ENCODE assay signal across 22 cellular contexts in genomic region chr21:46243325-46243724, GRCh38. TPM values are rescaled to one million over a fixed set of nuclear protein-coding genes. Genes with fewer than 3 reads are reported as not detected.
DNase-seq lines count a peak whose midpoint lies in the region; ATAC-seq and TF ChIP-seq lines count a peak whose summit lies in the region.
"Had no signal": no experiment of that assay in that cellular context is flagged by ENCODE, and none has a peak within 500 bp of the region (broad histone marks: within the 10 kb centered on the region; RNA-seq: fewer than 3 reads in every experiment).

No MANE protein-coding gene starts in this region.

- POLR2A ChIA-PET in CD4-positive, alpha-beta T cell (lab: Charles Lee) = no interaction called here
- POLR2A ChIA-PET in naive thymus-derived CD4-positive, alpha-beta T cell (lab: Charles Lee) = no interaction called here

- H3K27me3 ChIP-seq in BLaER1 = no peaks in the 10 kb centered on the region
- no peaks in the 10 kb centered on the region for H3K27me3 ChIP-seq in CD4-positive, alpha-beta T cell (ENCODE audit: control insufficient read depth, insufficient read depth, low read length)
- no peaks in the 10 kb centered on the region for H3K27me3 ChIP-seq in naive thymus-derived CD4-positive, alpha-beta T cell (ENCODE audit: control insufficient read depth in 2 of 2, insufficient read depth in 2 of 2, low read length in 2 of 2)
- H3K27me3 ChIP-seq in H7 (ENCODE audit: control insufficient read depth, insufficient read depth, low read length) = no peaks in the 10 kb centered on the region
- H3K27me3 ChIP-seq: BE2C, heart right ventricle, transverse colon had no signal

- H3K36me3 ChIP-seq in BLaER1 (peaks cover 99% of the 10 kb centered on the region), mucosa of descending colon (ENCODE audit: low read depth) (peaks cover 12% of the 10 kb centered on the region), H7 (replicated peaks; ENCODE audit: control insufficient read depth, insufficient read depth, low read length) (peaks cover 56% of the 10 kb centered on the region)
- H3K36me3 ChIP-seq in naive thymus-derived CD4-positive, alpha-beta T cell (ENCODE audit: control insufficient read depth in 2 of 3, insufficient read depth in 3 of 3, low read length in 3 of 3) = peaks cover 30 to 95% (median 31%) of the 10 kb centered on the region in 3 experiments

- no peaks in the 10 kb centered on the region for H3K9me3 Mint-ChIP-seq in CD4-positive, alpha-beta T cell
- H3K9me3 Mint-ChIP-seq in activated T-helper 1 cell treated with anti-CD3 and anti-CD28 coated beads, Interleukin-12 subunit alpha, Interleukin-12 subunit beta, Interleukin-2, Interleukin-4 antibody, amounts not matched to agents 30 ng/mL and 10 ng/mL and 1 ng/mL, durations not matched to agents 14 hours and 24 hours and 36 hours = no peaks in the 10 kb centered on the region
- H3K9me3 Mint-ChIP-seq in naive thymus-derived CD4-positive, alpha-beta T cell = peaks cover 0 to 2% (median 0%) of the 10 kb centered on the region in 11 donors
- H3K9me3 Mint-ChIP-seq: brain, immature natural killer cell had no signal

- CTCF ChIA-PET in CD4-positive, alpha-beta T cell (lab: Charles Lee) = no interaction called here
- CTCF ChIA-PET in naive thymus-derived CD4-positive, alpha-beta T cell (lab: Charles Lee) = no interaction called here

- peaks cover 38% of the 10 kb centered on the region; the same call in 1 of the 2 replicates for H4K20me1 ChIP-seq in BLaER1

- H3K9me3 ChIP-seq in BLaER1 = no peaks in the 10 kb centered on the region
- no peaks in the 10 kb centered on the region for H3K9me3 ChIP-seq in CD4-positive, alpha-beta T cell (ENCODE audit: control insufficient read depth, low read length)
- H3K9me3 ChIP-seq in naive thymus-derived CD4-positive, alpha-beta T cell (ENCODE audit: control insufficient read depth in 2 of 3, low read length in 3 of 3) = no peaks in the 10 kb centered on the region
- no peaks in the 10 kb centered on the region for H3K9me3 ChIP-seq in mucosa of descending colon
- H3K9me3 ChIP-seq: BE2C, HAP-1, heart right ventricle, transverse colon had no signal

- intact Hi-C loops in CD4-positive, alpha-beta T cell (cut with DNase I, micrococcal nuclease) = no loop called here
- intact Hi-C loops in activated T-helper 1 cell treated with anti-CD3 and anti-CD28 coated beads, Interleukin-12 subunit alpha, Interleukin-12 subunit beta, Interleukin-2, Interleukin-4 antibody, amounts not matched to agents 30 ng/mL and 10 ng/mL and 1 ng/mL, durations not matched to agents 14 hours and 24 hours and 36 hours (cut with micrococcal nuclease) = no loop called here
- intact Hi-C loops in naive thymus-derived CD4-positive, alpha-beta T cell (cut with micrococcal nuclease) = no loop called here
- intact Hi-C loops in mucosa of descending colon (cut with DNase I, micrococcal nuclease) = no loop called here

- DNase-seq in CD4-positive, alpha-beta T cell = no peak
- DNase-seq in activated T-helper 1 cell treated with anti-CD3 and anti-CD28 coated beads, Interleukin-12 subunit alpha, Interleukin-12 subunit beta, Interleukin-2, Interleukin-4 antibody, amounts not matched to agents 30 ng/mL and 10 ng/mL and 1 ng/mL, durations not matched to agents 14 hours and 24 hours and 36 hours (ENCODE audit: low spot score) = no peak
- DNase-seq in naive thymus-derived CD4-positive, alpha-beta T cell = no peak
- DNase-seq in mucosa of descending colon (no peak), H7 (no peak)
- DNase-seq: activated CD8-positive, alpha-beta memory T cell treated with anti-CD3 and anti-CD28 coated beads, Interleukin-2, amount 50 U/mL, for 48 hours; BE2C; heart right ventricle; immature natural killer cell; MV-4-11; NCI-H187 treated with DMSO at 0.1 percent for 48 hours; NCI-H2227 treated with DMSO at 0.1 percent for 48 hours; right cardiac atrium; SIG-M5; stimulated activated CD4-positive, alpha-beta T cell treated with anti-CD3 and anti-CD28 coated beads, Interleukin-15, amount 100 ng/mL, for 24 hours; transverse colon had no signal

- no peak overlapping the region for H3K4me3 Mint-ChIP-seq in CD4-positive, alpha-beta T cell
- no peak overlapping the region for H3K4me3 Mint-ChIP-seq in activated T-helper 1 cell treated with anti-CD3 and anti-CD28 coated beads, Interleukin-12 subunit alpha, Interleukin-12 subunit beta, Interleukin-2, Interleukin-4 antibody, amounts not matched to agents 30 ng/mL and 10 ng/mL and 1 ng/mL, durations not matched to agents 14 hours and 24 hours and 36 hours
- no peak overlapping the region for H3K4me3 Mint-ChIP-seq in naive thymus-derived CD4-positive, alpha-beta T cell
- H3K4me3 Mint-ChIP-seq: brain, immature natural killer cell had no signal

- H3K4me3 ChIP-seq in BLaER1 (no peak overlapping the region), mucosa of descending colon (no peak overlapping the region), H7 (ENCODE audit: insufficient read depth, low read depth, low read length) (no peak overlapping the region)
- H3K4me3 ChIP-seq in naive thymus-derived CD4-positive, alpha-beta T cell (ENCODE audit: low read length) = no peak overlapping the region
- H3K4me3 ChIP-seq: coronary artery, HAP-1, heart right ventricle, transverse colon had no signal

- H3K4me2 ChIP-seq in BLaER1 = peak overlapping the region; percentile 39

- H3K9ac ChIP-seq in BLaER1 = 0 out of 2 replicates have a peak overlapping the region, but pooled peaks have one; percentile 31

- peak overlapping the region; percentile 20 for H3K27ac Mint-ChIP-seq in CD4-positive, alpha-beta T cell
- peak overlapping the region; percentile 38 for H3K27ac Mint-ChIP-seq in activated T-helper 1 cell treated with anti-CD3 and anti-CD28 coated beads, Interleukin-12 subunit alpha, Interleukin-12 subunit beta, Interleukin-2, Interleukin-4 antibody, amounts not matched to agents 30 ng/mL and 10 ng/mL and 1 ng/mL, durations not matched to agents 14 hours and 24 hours and 36 hours
- H3K27ac Mint-ChIP-seq in naive thymus-derived CD4-positive, alpha-beta T cell = peak overlapping the region in 5 of 9 donors; percentile 0 to 62 (median 32)

- H3K36me3 Mint-ChIP-seq in CD4-positive, alpha-beta T cell (ENCODE audit: low read depth) = peaks cover 88% of the 10 kb centered on the region
- H3K36me3 Mint-ChIP-seq in activated T-helper 1 cell treated with anti-CD3 and anti-CD28 coated beads, Interleukin-12 subunit alpha, Interleukin-12 subunit beta, Interleukin-2, Interleukin-4 antibody, amounts not matched to agents 30 ng/mL and 10 ng/mL and 1 ng/mL, durations not matched to agents 14 hours and 24 hours and 36 hours (ENCODE audit: low read depth) = peaks cover 59% of the 10 kb centered on the region
- H3K36me3 Mint-ChIP-seq in naive thymus-derived CD4-positive, alpha-beta T cell = peaks cover 9 to 60% (median 35%) of the 10 kb centered on the region in 5 donors

- H3K4me1 Mint-ChIP-seq in CD4-positive, alpha-beta T cell (ENCODE audit: low read depth) = no peaks in the 10 kb centered on the region
- peaks cover 21% of the 10 kb centered on the region for H3K4me1 Mint-ChIP-seq in activated T-helper 1 cell treated with anti-CD3 and anti-CD28 coated beads, Interleukin-12 subunit alpha, Interleukin-12 subunit beta, Interleukin-2, Interleukin-4 antibody, amounts not matched to agents 30 ng/mL and 10 ng/mL and 1 ng/mL, durations not matched to agents 14 hours and 24 hours and 36 hours (ENCODE audit: low read depth)
- H3K4me1 Mint-ChIP-seq in naive thymus-derived CD4-positive, alpha-beta T cell = peaks cover 0 to 4% (median 0%) of the 10 kb centered on the region in 7 donors
- H3K4me1 Mint-ChIP-seq: brain had no signal

- H3K27me3 Mint-ChIP-seq in CD4-positive, alpha-beta T cell = no peaks in the 10 kb centered on the region
- H3K27me3 Mint-ChIP-seq in activated T-helper 1 cell treated with anti-CD3 and anti-CD28 coated beads, Interleukin-12 subunit alpha, Interleukin-12 subunit beta, Interleukin-2, Interleukin-4 antibody, amounts not matched to agents 30 ng/mL and 10 ng/mL and 1 ng/mL, durations not matched to agents 14 hours and 24 hours and 36 hours (ENCODE audit: insufficient read depth) = no peaks in the 10 kb centered on the region
- H3K27me3 Mint-ChIP-seq in naive thymus-derived CD4-positive, alpha-beta T cell = no peaks in the 10 kb centered on the region
- H3K27me3 Mint-ChIP-seq: brain had no signal

- H3K27ac ChIP-seq in BLaER1 = no peak overlapping the region
- no peak overlapping the region for H3K27ac ChIP-seq in CD4-positive, alpha-beta T cell (ENCODE audit: low read depth, low read length)
- H3K27ac ChIP-seq in naive thymus-derived CD4-positive, alpha-beta T cell (ENCODE audit: low read depth, low read length) = no peak overlapping the region
- H3K27ac ChIP-seq: coronary artery, heart right ventricle, transverse colon had no signal

- no peak for ATAC-seq in CD4-positive, alpha-beta T cell (ENCODE audit: poor library complexity)
- no peak for ATAC-seq in naive thymus-derived CD4-positive, alpha-beta T cell
- ATAC-seq in mucosa of descending colon = no peak
- ATAC-seq in GM18502 (IDR thresholded peaks at IDR 0.05; ENCODE audit: poor library complexity, unreplicated experiment) = no peak
- ATAC-seq: activated CD4-positive, CD25-positive, alpha-beta regulatory T cell treated with anti-CD3 and anti-CD28 coated beads, Interleukin-2, amount 50 U/mL, for 24 hours; right cardiac atrium had no signal

- TF ChIP-seq CTCF in CD4-positive, alpha-beta T cell (IDR thresholded peaks at IDR 0.05) = no peak
- TF ChIP-seq CTCF in mucosa of descending colon (IDR thresholded peaks at IDR 0.05) = no peak

- peaks cover 8% of the 10 kb centered on the region for H3K4me1 ChIP-seq in BLaER1
- no peaks in the 10 kb centered on the region for H3K4me1 ChIP-seq in naive thymus-derived CD4-positive, alpha-beta T cell (ENCODE audit: control insufficient read depth in 2 of 2, insufficient read depth in 2 of 2, low read length in 2 of 2)
- no peaks in the 10 kb centered on the region for H3K4me1 ChIP-seq in mucosa of descending colon (ENCODE audit: low read depth)
- H3K4me1 ChIP-seq: HAP-1, transverse colon had no signal

RNA-seq across cellular contexts. Expression of gene LSS, which starts 14.8 kb away (rescaled TPM):
- 10 to 100 TPM; 30.4 TPM for total RNA-seq in CD4-positive, alpha-beta T cell
- total RNA-seq in activated T-helper 1 cell treated with anti-CD3 and anti-CD28 coated beads, Interleukin-12 subunit alpha, Interleukin-12 subunit beta, Interleukin-2, Interleukin-4 antibody, amounts not matched to agents 30 ng/mL and 10 ng/mL and 1 ng/mL, durations not matched to agents 14 hours and 24 hours and 36 hours = 15.8 and 17.0 TPM in 2 replicates
- total RNA-seq in naive thymus-derived CD4-positive, alpha-beta T cell = 10 to 100 TPM; 41.3 to 64.4 (median 44.9) TPM
- polyA plus RNA-seq in naive thymus-derived CD4-positive, alpha-beta T cell = 10 to 100 TPM; 10.7 to 15.2 TPM
- 10 to 100 TPM; 72.6 to 84.8 (median 81.1) TPM for total RNA-seq in mucosa of descending colon
- total RNA-seq in H7 (2014; rRNA removed; shearing (Covaris generic)) = 44.6 and 53.3 TPM in 2 replicates

RNA-seq across cellular contexts. Expression of gene MCM3AP, which starts 42.1 kb away (rescaled TPM):
- total RNA-seq in CD4-positive, alpha-beta T cell = 10 to 100 TPM; 94.3 to 96.5 TPM
- total RNA-seq in activated T-helper 1 cell treated with anti-CD3 and anti-CD28 coated beads, Interleukin-12 subunit alpha, Interleukin-12 subunit beta, Interleukin-2, Interleukin-4 antibody, amounts not matched to agents 30 ng/mL and 10 ng/mL and 1 ng/mL, durations not matched to agents 14 hours and 24 hours and 36 hours = 131 and 137 TPM in 2 replicates
- total RNA-seq in naive thymus-derived CD4-positive, alpha-beta T cell = 100 to 1,000 TPM; 121 to 175 (median 144) TPM
- 10 to 100 TPM; 37.3 to 90.6 TPM for polyA plus RNA-seq in naive thymus-derived CD4-positive, alpha-beta T cell
- 100 to 1,000 TPM in 1 of 3 donors, 10 to 100 TPM in 2; 90.9 to 109 (median 98.1) TPM for total RNA-seq in mucosa of descending colon
- 84.8 and 112 TPM in 2 replicates for total RNA-seq in H7 (2014; rRNA removed; shearing (Covaris generic))

RNA-seq across cellular contexts. Expression of gene YBEY, which starts 42.8 kb away (rescaled TPM):
- 10 to 100 TPM; 10.6 to 14.8 TPM for total RNA-seq in CD4-positive, alpha-beta T cell
- total RNA-seq in activated T-helper 1 cell treated with anti-CD3 and anti-CD28 coated beads, Interleukin-12 subunit alpha, Interleukin-12 subunit beta, Interleukin-2, Interleukin-4 antibody, amounts not matched to agents 30 ng/mL and 10 ng/mL and 1 ng/mL, durations not matched to agents 14 hours and 24 hours and 36 hours = 16.7 and 17.6 TPM in 2 replicates
- total RNA-seq in naive thymus-derived CD4-positive, alpha-beta T cell = 10 to 100 TPM in 4 of 5 experiments, 1 to 10 TPM in 1; 8.8 to 16.7 (median 15.6) TPM
- polyA plus RNA-seq in naive thymus-derived CD4-positive, alpha-beta T cell = 10 to 100 TPM; 12.3 to 20.1 TPM
- 10 to 100 TPM; 10.5 to 20.8 (median 17.1) TPM for total RNA-seq in mucosa of descending colon
- 28.0 and 35.0 TPM in 2 replicates for total RNA-seq in H7 (2014; rRNA removed; shearing (Covaris generic))

RNA-seq across cellular contexts. Expression of gene SPATC1L, which starts 59.1 kb away (rescaled TPM):
- 1 to 10 TPM; 2.8 to 3.0 TPM for total RNA-seq in CD4-positive, alpha-beta T cell
- total RNA-seq in activated T-helper 1 cell treated with anti-CD3 and anti-CD28 coated beads, Interleukin-12 subunit alpha, Interleukin-12 subunit beta, Interleukin-2, Interleukin-4 antibody, amounts not matched to agents 30 ng/mL and 10 ng/mL and 1 ng/mL, durations not matched to agents 14 hours and 24 hours and 36 hours = 12.1 and 12.8 TPM in 2 replicates
- total RNA-seq in naive thymus-derived CD4-positive, alpha-beta T cell = 10 to 100 TPM in 3 of 5 experiments, 1 to 10 TPM in 2; 3.7 to 17.9 (median 11.4) TPM
- polyA plus RNA-seq in naive thymus-derived CD4-positive, alpha-beta T cell = 10 to 100 TPM in 1 of 2 donors, 1 to 10 TPM in 1; 7.7 to 17.1 TPM
- 10 to 100 TPM in 1 of 3 donors, 1 to 10 TPM in 2; 4.6 to 10.9 (median 4.6) TPM for total RNA-seq in mucosa of descending colon
- total RNA-seq in H7 (2014; rRNA removed; shearing (Covaris generic)) = 35.5 and 41.5 TPM in 2 replicates
